Comparison of ENCODE assay signal across 17 cellular contexts in genomic region chr7:2162959-2163358, GRCh38.
DNase-seq lines count a peak whose midpoint lies in the region; ATAC-seq and TF ChIP-seq lines count a peak whose summit lies in the region.
"Had no signal": no experiment of that assay in that cellular context is flagged by ENCODE, and none has a peak within 500 bp of the region (broad histone marks: within the 10 kb centered on the region; RNA-seq: fewer than 3 reads in every experiment).

No MANE protein-coding gene starts in this region.

- no peak overlapping the region for H2BK12ac ChIP-seq in mesenchymal stem cell (ENCODE audit: low read length in 2 of 2)

- H3K4me3 Mint-ChIP-seq in central memory CD8-positive, alpha-beta T cell, result no peak overlapping the region
- H3K4me3 Mint-ChIP-seq: activated CD4-positive, alpha-beta T cell treated with anti-CD3 and anti-CD28 coated beads, Interleukin-2, amount 10 ng/mL, durations not matched to agents 24 days and 14 days; activated naive CD8-positive, alpha-beta T cell treated with anti-CD3 and anti-CD28 coated beads for 36 hours; CD14-positive monocyte had no signal

- H3K4me1 ChIP-seq in BE2C, result peaks cover 21% of the 10 kb centered on the region
- peaks cover 22% of the 10 kb centered on the region for H3K4me1 ChIP-seq in mesenchymal stem cell (ENCODE audit: control insufficient read depth, insufficient read depth, low read depth, low read length)

- no peak for TF ChIP-seq CTCF in BE2C (IDR thresholded peaks at IDR 0.05; ENCODE audit: low read depth, low read length)

- H3K9me3 ChIP-seq in BE2C (no peaks in the 10 kb centered on the region), mesenchymal stem cell (ENCODE audit: control insufficient read depth, low read length) (no peaks in the 10 kb centered on the region)
- H3K9me3 ChIP-seq: breast epithelium, ovary had no signal

- no peaks in the 10 kb centered on the region for H3K9me3 Mint-ChIP-seq in central memory CD8-positive, alpha-beta T cell
- H3K9me3 Mint-ChIP-seq: activated CD4-positive, alpha-beta T cell treated with anti-CD3 and anti-CD28 coated beads, Interleukin-2, amount 10 ng/mL, durations not matched to agents 24 days and 14 days; activated naive CD8-positive, alpha-beta T cell treated with anti-CD3 and anti-CD28 coated beads for 36 hours had no signal

- no peaks in the 10 kb centered on the region for H3K4me1 Mint-ChIP-seq in central memory CD8-positive, alpha-beta T cell
- H3K4me1 Mint-ChIP-seq: activated CD4-positive, alpha-beta T cell treated with anti-CD3 and anti-CD28 coated beads, Interleukin-2, amount 10 ng/mL, durations not matched to agents 24 days and 14 days; activated naive CD8-positive, alpha-beta T cell treated with anti-CD3 and anti-CD28 coated beads for 36 hours; CD14-positive monocyte had no signal

- H3K23ac ChIP-seq in mesenchymal stem cell (ENCODE audit: low read length in 2 of 2), result no peak overlapping the region

- H2AFZ ChIP-seq in mesenchymal stem cell (ENCODE audit: low read depth, low read length), result no peak overlapping the region

- H2BK15ac ChIP-seq in mesenchymal stem cell (ENCODE audit: low read depth, poor library complexity, severe bottlenecking), result no peak overlapping the region

- H3K9ac ChIP-seq in mesenchymal stem cell (ENCODE audit: low read length), result peak overlapping the region; percentile 68

- H4K91ac ChIP-seq in mesenchymal stem cell (ENCODE audit: low read length), result no peak overlapping the region

- no peak overlapping the region for H3K18ac ChIP-seq in mesenchymal stem cell (ENCODE audit: low read depth in 1 of 2, low read length in 2 of 2)

- H3K27ac ChIP-seq in mesenchymal stem cell (ENCODE audit: low read length, poor library complexity, severe bottlenecking), result no peak overlapping the region
- H3K27ac ChIP-seq: breast epithelium, ovary had no signal

- H3K79me1 ChIP-seq in mesenchymal stem cell (replicated peaks; ENCODE audit: low read length, poor library complexity, severe bottlenecking), result peaks cover 5% of the 10 kb centered on the region

- no peak overlapping the region for H3K4me2 ChIP-seq in mesenchymal stem cell (ENCODE audit: low read length, poor library complexity, severe bottlenecking)

- H3K36me3 ChIP-seq in BE2C (peaks cover 6% of the 10 kb centered on the region), H7 (replicated peaks; ENCODE audit: control insufficient read depth, insufficient read depth, low read length) (no peaks in the 10 kb centered on the region), mesenchymal stem cell (ENCODE audit: control insufficient read depth in 1 of 2, insufficient read depth in 2 of 2, low read depth in 1 of 2, low read length in 2 of 2) (peaks cover 0 to 11% of the 10 kb centered on the region in 2 experiments)
- H3K36me3 ChIP-seq: breast epithelium, ovary had no signal

- H3K27me3 Mint-ChIP-seq in central memory CD8-positive, alpha-beta T cell, result no peaks in the 10 kb centered on the region
- H3K27me3 Mint-ChIP-seq: activated CD4-positive, alpha-beta T cell treated with anti-CD3 and anti-CD28 coated beads, Interleukin-2, amount 10 ng/mL, durations not matched to agents 24 days and 14 days; activated naive CD8-positive, alpha-beta T cell treated with anti-CD3 and anti-CD28 coated beads for 36 hours had no signal

- H4K8ac ChIP-seq in mesenchymal stem cell (ENCODE audit: low read length), result no peak overlapping the region

- ATAC-seq in central memory CD8-positive, alpha-beta T cell (replicated peaks; ENCODE audit: extremely low read depth, poor library complexity, severe bottlenecking), result no peak
- no peak for ATAC-seq in HG02885 (IDR thresholded peaks at IDR 0.05; ENCODE audit: poor library complexity, unreplicated experiment)
- ATAC-seq: stimulated activated naive CD8-positive, alpha-beta T cell treated with anti-CD3 and anti-CD28 coated beads, Interleukin-15, Interleukin-2, amounts not matched to agents 100 U/mL and 50 U/mL, for 24 hours had no signal

- H3K14ac ChIP-seq in mesenchymal stem cell (ENCODE audit: low read length in 2 of 2), result no peak overlapping the region

- peak overlapping the region; percentile 33 for H2AK5ac ChIP-seq in mesenchymal stem cell (ENCODE audit: low read length, severe bottlenecking)

- H3K27ac Mint-ChIP-seq in central memory CD8-positive, alpha-beta T cell (ENCODE audit: low read depth), result peak overlapping the region; percentile 22
- H3K27ac Mint-ChIP-seq: activated CD4-positive, alpha-beta T cell treated with anti-CD3 and anti-CD28 coated beads, Interleukin-2, amount 10 ng/mL, durations not matched to agents 24 days and 14 days; activated naive CD8-positive, alpha-beta T cell treated with anti-CD3 and anti-CD28 coated beads for 36 hours; CD14-positive monocyte had no signal

- H3K27me3 ChIP-seq in BE2C (no peaks in the 10 kb centered on the region), H7 (ENCODE audit: control insufficient read depth, insufficient read depth, low read length) (no peaks in the 10 kb centered on the region), mesenchymal stem cell (ENCODE audit: control insufficient read depth in 1 of 2, insufficient read depth in 1 of 2, low read length in 2 of 2) (no peaks in the 10 kb centered on the region)
- H3K27me3 ChIP-seq: breast epithelium, ovary had no signal

- WGBS in mesenchymal stem cell, result 75% methylated on average over 4 of the region's 4 CpGs

- H3K36me3 Mint-ChIP-seq in central memory CD8-positive, alpha-beta T cell (ENCODE audit: insufficient read depth), result peaks cover 4% of the 10 kb centered on the region

- no peak overlapping the region for H3K4me3 ChIP-seq in BE2C (ENCODE audit: low read depth, low read length)
- no peak overlapping the region for H3K4me3 ChIP-seq in H7 (ENCODE audit: insufficient read depth, low read depth, low read length)
- H3K4me3 ChIP-seq in mesenchymal stem cell (ENCODE audit: insufficient read depth in 1 of 2, low read depth in 1 of 2, low read length in 2 of 2), result peak overlapping the region in 1 of 2 experiments; percentile 28
- H3K4me3 ChIP-seq: breast epithelium, ovary had no signal

- H2BK5ac ChIP-seq in mesenchymal stem cell (ENCODE audit: low read depth, low read length, poor library complexity, severe bottlenecking), result no peak overlapping the region

- no peak overlapping the region for H2BK120ac ChIP-seq in mesenchymal stem cell (ENCODE audit: low read depth, low read length)

- no peak overlapping the region for H3K4ac ChIP-seq in mesenchymal stem cell (ENCODE audit: low read depth in 1 of 2, low read length in 2 of 2)

- DNase-seq in BE2C (peak; percentile 58), H7 (peak; percentile 65), mesenchymal stem cell (no peak), HuH-7.5 (ENCODE audit: low spot score) (no peak), NCI-H2227 treated with DMSO at 0.1 percent for 48 hours (lab: John Stamatoyannopoulos, UW) (no peak), foreskin melanocyte (no peak)
- no peak for DNase-seq in central memory CD8-positive, alpha-beta T cell (ENCODE audit: low spot score in 2 of 2)
- DNase-seq: activated CD4-positive, alpha-beta T cell treated with anti-CD3 and anti-CD28 coated beads, Interleukin-2, amount 10 ng/mL, durations not matched to agents 24 days and 14 days; activated naive CD8-positive, alpha-beta T cell treated with anti-CD3 and anti-CD28 coated beads for 36 hours; activated T-cell treated with anti-CD3 and anti-CD28 coated beads, Interleukin-2, amount 50 U/mL, for 1 hour; GDM1; NCI-H187; stimulated activated naive CD8-positive, alpha-beta T cell treated with anti-CD3 and anti-CD28 coated beads, Interleukin-15, Interleukin-2, amounts not matched to agents 100 U/mL and 50 U/mL, for 24 hours had no signal

Comparison
In these comparisons a context has a peak if more than half of its experiments do, and no peak if none do; other contexts are left out.
1. DNase-seq: peak in BE2C (single experiment) and H7 (single experiment); none in central memory CD8-positive, alpha-beta T cell (0 of 2), mesenchymal stem cell (single experiment), HuH-7.5 (single experiment), NCI-H2227 treated with DMSO at 0.1 percent for 48 hours (single experiment) and foreskin melanocyte (single experiment).